In genomic region chr2:15940661-15941482, GRCh38 we compare ENCODE assay signal across 8 cellular contexts. TPM values are rescaled to one million over a fixed set of nuclear protein-coding genes. Genes with fewer than 3 reads are reported as not detected.
DNase-seq lines count a peak whose midpoint lies in the region; ATAC-seq, FAIRE-seq and TF ChIP-seq lines count a peak whose summit lies in the region.

No MANE protein-coding gene starts in this region.

- DNase-seq in A549 (ENCODE audit: low read depth in 1 of 2, low spot score in 1 of 2): peak; percentile 25 to 32
- peak; percentile 70 for DNase-seq in chondrocyte (ENCODE audit: low spot score)
- no peak for DNase-seq in memory B cell (ENCODE audit: low spot score in 2 of 2)
- DNase-seq in transverse colon: no peak
- no peak for DNase-seq in GF-D8 (lab: John Stamatoyannopoulos, UW)
- no peak for DNase-seq in NOMO-1 (lab: John Stamatoyannopoulos, UW; ENCODE audit: unreplicated experiment in 2 of 2)

- TF ChIP-seq CTCF in A549 (IDR thresholded peaks at IDR 0.05) (no peak), HEK293 (tag by site-specific recombination; IDR thresholded peaks at IDR 0.05) (no peak), chondrocyte (IDR thresholded peaks at IDR 0.05) (no peak), transverse colon (IDR thresholded peaks at IDR 0.05) (no peak)

- peak overlapping the region; percentile 89 for H3K4me2 ChIP-seq in A549

- no peak for TF ChIP-seq POLR2A in A549 (IDR thresholded peaks at IDR 0.05; ENCODE audit: low read length)
- TF ChIP-seq POLR2A in transverse colon (IDR thresholded peaks at IDR 0.05): no peak

- TF ChIP-seq RAD21 in A549 (conservative IDR thresholded peaks at IDR 0.05 in 1 of 2, IDR thresholded peaks at IDR 0.05 in 1 of 2): no peak

- H3K4me3 ChIP-seq in A549: peak overlapping the region; percentile 37
- H3K4me3 ChIP-seq in HEK293 (ENCODE audit: low read depth, low read length): peak overlapping the region; percentile 63
- H3K4me3 ChIP-seq in transverse colon: peak overlapping the region; percentile 3 to 66 (median 41)

- TF ChIP-seq EP300 in A549 (IDR thresholded peaks at IDR 0.05) (no peak), transverse colon (IDR thresholded peaks at IDR 0.05; ENCODE audit: low read depth) (no peak)

- CTCF ChIA-PET in A549 (lab: Yijun Ruan, JAX) (interaction anchor here (0.6 to 2.8 kb wide), 10 partner anchors 9 to 815 kb away, joined by 3 to 40 read pairs (median 5); no protein-coding TSS in a partner anchor), HEK293 (lab: Yijun Ruan, JAX) (interaction anchor here (0.6 to 2.7 kb wide), 14 partner anchors 127 to 1616 kb away, joined by 3 to 20 read pairs (median 4); no protein-coding TSS in a partner anchor)

- FAIRE-seq in A549 (lab: Jason Lieb, UNC): no peak

- in situ Hi-C loops in transverse colon (cut with MboI; ENCODE audit: low pct_ligation_motif_present in 1 of 4, low pct_unique_long_range_greater_than_20kb in 1 of 4, low sequenced_read_pairs in 3 of 4): loop anchor here in 3 of 4 donors (25.0 kb wide), 5 partner anchors 304 to 821 kb away; no protein-coding TSS in a partner anchor

- H3K27ac Mint-ChIP-seq in chondrocyte (ENCODE audit: unreplicated experiment) (no peak overlapping the region), memory B cell (no peak overlapping the region)

- POLR2A ChIA-PET in A549 (lab: Yijun Ruan, JAX) (no interaction called here), HEK293 (lab: Yijun Ruan, JAX) (interaction anchor here (0.6 to 1.9 kb wide), 8 partner anchors 20 to 595 kb away, joined by 3 to 6 read pairs (median 4); no protein-coding TSS in a partner anchor)

- WGBS in A549 (ENCODE audit: missing lambda C conversion rate): 3% methylated on average over 22 of the region's 52 CpGs
- WGBS in transverse colon (ENCODE audit: low coverage in 1 of 2), 2 donors: 0 to 1% methylated on average over 1 to 50 of the region's 52 CpGs

- H3K4me1 ChIP-seq in A549 (peaks cover 24% of the 10 kb centered on the region), HEK293 (ENCODE audit: control insufficient read depth, insufficient read depth, low read length) (peaks cover 8% of the 10 kb centered on the region), transverse colon (peaks cover 12 to 52% (median 35%) of the 10 kb centered on the region in 4 donors)

- peak overlapping the region; percentile 66 for H3K4me3 Mint-ChIP-seq in chondrocyte (ENCODE audit: unreplicated experiment)
- peak overlapping the region; percentile 61 for H3K4me3 Mint-ChIP-seq in memory B cell

- H3K36me3 Mint-ChIP-seq in chondrocyte (ENCODE audit: low read depth) (no peaks in the 10 kb centered on the region), memory B cell (no peaks in the 10 kb centered on the region)

- H3K27ac ChIP-seq in A549 (no peak overlapping the region), HEK293 (ENCODE audit: extremely low read depth, low read depth, low read length) (peak overlapping the region; percentile 62), transverse colon (peak overlapping the region in 1 of 4 donors; percentile 55)

- ATAC-seq in A549 (peak; percentile 44 to 66; a peak in 3 of 6 replicates), memory B cell (ENCODE audit: low read depth) (no peak), GM19452 (IDR thresholded peaks at IDR 0.05; ENCODE audit: unreplicated experiment) (no peak)

- peaks cover 33% of the 10 kb centered on the region for H3K27me3 Mint-ChIP-seq in chondrocyte (ENCODE audit: low read depth)
- H3K27me3 Mint-ChIP-seq in memory B cell: peaks cover 18% of the 10 kb centered on the region

- H3K4me1 Mint-ChIP-seq in chondrocyte (ENCODE audit: low read depth): peaks cover 29% of the 10 kb centered on the region
- H3K4me1 Mint-ChIP-seq in memory B cell: peaks cover 5% of the 10 kb centered on the region

- H3K36me3 ChIP-seq in HEK293 (ENCODE audit: control insufficient read depth in 2 of 2, insufficient read depth in 1 of 2, low read length in 2 of 2) (peaks cover 0 to 6% of the 10 kb centered on the region in 2 experiments; a peak in 1 of 3 replicates), transverse colon (no peaks in the 10 kb centered on the region)

- H3K9me3 Mint-ChIP-seq in chondrocyte (ENCODE audit: low read depth) (no peaks in the 10 kb centered on the region), memory B cell (no peaks in the 10 kb centered on the region)

- peaks cover 42% of the 10 kb centered on the region for H3K27me3 ChIP-seq in transverse colon

- H3K9me3 ChIP-seq in A549 (no peaks in the 10 kb centered on the region), HEK293 (ENCODE audit: control insufficient read depth, insufficient read depth, low read depth, low read length) (no peaks in the 10 kb centered on the region), transverse colon (no peaks in the 10 kb centered on the region)

- intact Hi-C loops in transverse colon (cut with DNase I; ENCODE audit: low total_unique reads): loop anchor here (10.0 kb wide), 1 partner anchor 364 kb away; no protein-coding TSS in a partner anchor

TF ChIP-seq in A549, 52 proteins besides CTCF, POLR2A, EP300 and RAD21:
- TF ChIP-seq RNF2 (IDR thresholded peaks at IDR 0.05; ENCODE audit: borderline replicate concordance, low read depth) (peak; percentile 38; the same call in 1 of the 2 replicates), RCOR1 (IDR thresholded peaks at IDR 0.05; ENCODE audit: low read depth, low read length) (no peak)
TF ChIP-seq in A549: peak in this region for 1.

TF ChIP-seq in HEK293, 187 proteins besides CTCF, POLR2A, EP300 and RAD21 (continues in another document):
- TF ChIP-seq ZSCAN23 (tag by site-specific recombination; IDR thresholded peaks at IDR 0.05) (no peak), BCL6B (tag by site-specific recombination; IDR thresholded peaks at IDR 0.05) (no peak), ZNF768 (tag by site-specific recombination; IDR thresholded peaks at IDR 0.05) (no peak), ZNF114 (tag by site-specific recombination; IDR thresholded peaks at IDR 0.05) (no peak), ZNF514 (tag by site-specific recombination; IDR thresholded peaks at IDR 0.05) (no peak), ZNF549 (tag by site-specific recombination; IDR thresholded peaks at IDR 0.05) (no peak), ZFP3 (tag by site-specific recombination; IDR thresholded peaks at IDR 0.05; ENCODE audit: low read depth) (no peak), ZNF16 (tag by site-specific recombination; IDR thresholded peaks at IDR 0.05; ENCODE audit: low read depth) (no peak), PRDM10 (tag by site-specific recombination; IDR thresholded peaks at IDR 0.05) (peak; percentile 94), ZNF830 (tag by site-specific recombination; IDR thresholded peaks at IDR 0.05; ENCODE audit: low read depth) (no peak), ZNF341 (tag by site-specific recombination; IDR thresholded peaks at IDR 0.05; ENCODE audit: low read depth) (peak; percentile 95), ZNF544 (tag by site-specific recombination; IDR thresholded peaks at IDR 0.05) (no peak), KLF7 (tag by site-specific recombination; IDR thresholded peaks at IDR 0.05; ENCODE audit: borderline replicate concordance) (no peak)

RNA-seq across cellular contexts. Expression of gene MYCN, which starts 0.5 kb away (rescaled TPM):
- polyA plus RNA-seq in A549 (2011; rRNA removed): not detected in 2 replicates
- not detected in 2 replicates for polyA plus RNA-seq in A549 (2012; cell fraction: cytosol; rRNA removed)
- polyA plus RNA-seq in A549 (2012; cell fraction: nucleus; rRNA removed): 0.02 TPM in 1 of 2 replicates, not detected in the other
- polyA plus RNA-seq in A549 (2017; fragmentation: RNase III; extraction: RNeasy Plus Mini Kit Qiagen cat#74134 plus additional on column Dnase treatment): not detected in 3 replicates
- polyA minus RNA-seq in A549 (2011; rRNA and poly(A)+ RNA removed): not detected in 2 replicates
- 0.17 to 0.34 TPM in 2 of 3 replicates, not detected in the other for total RNA-seq in chondrocyte
- total RNA-seq in transverse colon: 1 to 10 TPM in 1 of 4 donors, under 1 TPM in 2, not detected in 1; 0.48 to 7.0 (median 0.82) TPM

Comparison
In these comparisons a context has a peak if more than half of its experiments do, and no peak if none do; other contexts are left out.
1. ATAC-seq: peak in A549 (2 of 2); none in memory B cell (single experiment) and GM19452 (single experiment).
2. DNase-seq: peak in A549 (2 of 2) and chondrocyte (single experiment); none in memory B cell (0 of 2), transverse colon (single experiment), GF-D8 (single experiment) and NOMO-1 (0 of 2).
3. Peak in every context shown above with its lines, with median percentiles within 50 percentile points of each other: H3K4me3 ChIP-seq.